In genomic region chr12:70094467-70094866, GRCh38 we compare ENCODE assay signal across 24 cellular contexts.
"Had no signal": no experiment of that assay in that cellular context is flagged by ENCODE, and none has a peak within 500 bp of the region (broad histone marks: within the 10 kb centered on the region; RNA-seq: fewer than 3 reads in every experiment).

No MANE protein-coding gene starts in this region.

- H3K4me3 ChIP-seq: breast epithelium, esophagus squamous epithelium, stomach, thoracic aorta had no signal

- H3K4me1 Mint-ChIP-seq: activated CD4-positive, alpha-beta T cell treated with anti-CD3 and anti-CD28 coated beads, Interleukin-2, amount 10 ng/mL, durations not matched to agents 7 days and 5 days; nephron progenitor cell; stimulated activated effector memory CD8-positive, alpha-beta T cell treated with anti-CD3 and anti-CD28 coated beads, Interleukin-12 subunit alpha, Interleukin-12 subunit beta, amount 100 ng/mL, for 72 hours had no signal

- H3K36me3 Mint-ChIP-seq: stimulated activated effector memory CD8-positive, alpha-beta T cell treated with anti-CD3 and anti-CD28 coated beads, Interleukin-12 subunit alpha, Interleukin-12 subunit beta, amount 100 ng/mL, for 72 hours had no signal

- H3K27ac ChIP-seq: breast epithelium, esophagus squamous epithelium, stomach, thoracic aorta had no signal

- H3K27me3 ChIP-seq: breast epithelium, esophagus squamous epithelium, stomach had no signal

- H3K9me3 ChIP-seq: breast epithelium, esophagus squamous epithelium, stomach, thoracic aorta had no signal

- ATAC-seq: activated CD4-positive, CD25-positive, alpha-beta regulatory T cell treated with anti-CD3 and anti-CD28 coated beads, Interleukin-2, amount 50 U/mL, for 24 hours; activated CD8-positive, alpha-beta T cell treated with anti-CD3 and anti-CD28 coated beads, Interleukin-2, amount 10 ng/mL, durations not matched to agents 7 days and 5 days; activated T-cell treated with anti-CD3 and anti-CD28 coated beads, Interleukin-2, amount 50 U/mL, for 4 hours; left colon had no signal

- H3K36me3 ChIP-seq: breast epithelium, esophagus squamous epithelium, stomach, thoracic aorta had no signal

- H3K27me3 Mint-ChIP-seq: activated CD4-positive, alpha-beta T cell treated with anti-CD3 and anti-CD28 coated beads, Interleukin-2, amount 10 ng/mL, durations not matched to agents 7 days and 5 days; dendritic cell treated with granulocyte-macrophage colony-stimulating factor and Interleukin-4, amounts not matched to agents 40 ng/mL and 50 ng/mL, for 4 days had no signal

- H3K4me3 Mint-ChIP-seq: activated CD4-positive, alpha-beta T cell treated with anti-CD3 and anti-CD28 coated beads, Interleukin-2, amount 10 ng/mL, durations not matched to agents 7 days and 5 days; activated CD8-positive, alpha-beta T cell treated with anti-CD3 and anti-CD28 coated beads, Interleukin-2, amount 10 ng/mL, durations not matched to agents 7 days and 5 days; activated naive CD4-positive, alpha-beta T cell treated with anti-CD3 and anti-CD28 coated beads for 36 hours; activated T-cell treated with anti-CD3 and anti-CD28 coated beads, Interleukin-2, amount 50 U/mL, for 4 hours; dendritic cell treated with granulocyte-macrophage colony-stimulating factor and Interleukin-4, amounts not matched to agents 40 ng/mL and 50 ng/mL, for 4 days; nephron progenitor cell; stimulated activated effector memory CD8-positive, alpha-beta T cell treated with anti-CD3 and anti-CD28 coated beads, Interleukin-12 subunit alpha, Interleukin-12 subunit beta, amount 100 ng/mL, for 72 hours; T-helper 1 cell treated with Interleukin-12 subunit alpha and Interleukin-12 subunit beta and Interleukin-4 antibody, amounts not matched to agents 30 μg/mL and 1 μg/mL, for 36 hours had no signal

- H3K27ac Mint-ChIP-seq: activated CD4-positive, alpha-beta T cell treated with anti-CD3 and anti-CD28 coated beads, Interleukin-2, amount 10 ng/mL, durations not matched to agents 7 days and 5 days; activated CD8-positive, alpha-beta T cell treated with anti-CD3 and anti-CD28 coated beads, Interleukin-2, amount 10 ng/mL, durations not matched to agents 7 days and 5 days; activated naive CD4-positive, alpha-beta T cell treated with anti-CD3 and anti-CD28 coated beads for 36 hours; dendritic cell treated with granulocyte-macrophage colony-stimulating factor and Interleukin-4, amounts not matched to agents 40 ng/mL and 50 ng/mL, for 4 days; stimulated activated effector memory CD8-positive, alpha-beta T cell treated with anti-CD3 and anti-CD28 coated beads, Interleukin-12 subunit alpha, Interleukin-12 subunit beta, amount 100 ng/mL, for 72 hours; T-helper 1 cell treated with Interleukin-12 subunit alpha and Interleukin-12 subunit beta and Interleukin-4 antibody, amounts not matched to agents 30 μg/mL and 1 μg/mL, for 36 hours had no signal

- H3K9me3 Mint-ChIP-seq: activated naive CD4-positive, alpha-beta T cell treated with anti-CD3 and anti-CD28 coated beads for 36 hours; activated T-cell treated with anti-CD3 and anti-CD28 coated beads, Interleukin-2, amount 50 U/mL, for 4 hours; stimulated activated effector memory CD8-positive, alpha-beta T cell treated with anti-CD3 and anti-CD28 coated beads, Interleukin-12 subunit alpha, Interleukin-12 subunit beta, amount 100 ng/mL, for 72 hours; T-helper 1 cell treated with Interleukin-12 subunit alpha and Interleukin-12 subunit beta and Interleukin-4 antibody, amounts not matched to agents 30 μg/mL and 1 μg/mL, for 36 hours had no signal

- H3K4me1 ChIP-seq: breast epithelium, esophagus squamous epithelium, stomach had no signal

- DNase-seq: activated CD4-positive, alpha-beta T cell treated with anti-CD3 and anti-CD28 coated beads, Interleukin-2, amount 10 ng/mL, durations not matched to agents 7 days and 5 days; activated CD8-positive, alpha-beta T cell treated with anti-CD3 and anti-CD28 coated beads, Interleukin-2, amount 10 ng/mL, durations not matched to agents 7 days and 5 days; activated naive CD4-positive, alpha-beta T cell treated with anti-CD3 and anti-CD28 coated beads for 36 hours; activated T-cell treated with anti-CD3 and anti-CD28 coated beads, Interleukin-2, amount 50 U/mL, for 4 hours; anterior cingulate cortex; effector CD8-positive, alpha-beta T cell; esophagus squamous epithelium; glutamatergic neuron; hippocampal formation; left colon; midbrain; nephron progenitor cell; occipital lobe; posterior cingulate gyrus; retina; small intestine; stimulated activated CD4-positive, alpha-beta T cell treated with anti-CD3 and anti-CD28 coated beads, Interleukin-4, amount 100 ng/mL, for 24 hours; stomach had no signal
